9 cellular contexts compared by ENCODE assay signal in genomic region chr10:84312816-84313215, GRCh38.
"Had no signal": no experiment of that assay in that cellular context is flagged by ENCODE, and none has a peak within 500 bp of the region (broad histone marks: within the 10 kb centered on the region; RNA-seq: fewer than 3 reads in every experiment).

No MANE protein-coding gene starts in this region.

- H3K27ac Mint-ChIP-seq: GM23338, H9, HFFc6 had no signal

- H2AFZ ChIP-seq: GM23338 had no signal

- H3K9me3 Mint-ChIP-seq: HFFc6 had no signal

- DNase-seq: H9, HCEC 1CT, HFFc6, IMR-90, KBM-7 had no signal

- H3K4me3 ChIP-seq: GM23338 had no signal

- H3K4me3 Mint-ChIP-seq: GM23338, H9, HFFc6 had no signal

- H3K4me2 ChIP-seq: GM23338 had no signal

- FAIRE-seq: H1, H54, HTR-8/SVneo had no signal
